Comparison of ENCODE assay signal across 1 cellular context in genomic region chr5:40791715-40792139, GRCh38.
TF ChIP-seq lines count a peak whose summit lies in the region.

No MANE protein-coding gene starts in this region.

TF ChIP-seq in SK-N-SH, 30 proteins besides CTCF, POLR2A, EP300 and RAD21 (continued from another document):
- TF ChIP-seq, protein P1, sequence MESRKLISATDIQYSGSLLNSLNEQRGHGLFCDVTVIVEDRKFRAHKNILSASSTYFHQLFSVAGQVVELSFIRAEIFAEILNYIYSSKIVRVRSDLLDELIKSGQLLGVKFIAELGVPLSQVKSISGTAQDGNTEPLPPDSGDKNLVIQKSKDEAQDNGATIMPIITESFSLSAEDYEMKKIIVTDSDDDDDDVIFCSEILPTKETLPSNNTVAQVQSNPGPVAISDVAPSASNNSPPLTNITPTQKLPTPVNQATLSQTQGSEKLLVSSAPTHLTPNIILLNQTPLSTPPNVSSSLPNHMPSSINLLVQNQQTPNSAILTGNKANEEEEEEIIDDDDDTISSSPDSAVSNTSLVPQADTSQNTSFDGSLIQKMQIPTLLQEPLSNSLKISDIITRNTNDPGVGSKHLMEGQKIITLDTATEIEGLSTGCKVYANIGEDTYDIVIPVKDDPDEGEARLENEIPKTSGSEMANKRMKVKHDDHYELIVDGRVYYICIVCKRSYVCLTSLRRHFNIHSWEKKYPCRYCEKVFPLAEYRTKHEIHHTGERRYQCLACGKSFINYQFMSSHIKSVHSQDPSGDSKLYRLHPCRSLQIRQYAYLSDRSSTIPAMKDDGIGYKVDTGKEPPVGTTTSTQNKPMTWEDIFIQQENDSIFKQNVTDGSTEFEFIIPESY (IDR thresholded peaks at IDR 0.05; ENCODE audit: borderline replicate concordance, low read depth), result no peak
- TF ChIP-seq RXRA (IDR thresholded peaks at IDR 0.05; ENCODE audit: borderline replicate concordance, low read depth), result no peak
- no peak for TF ChIP-seq MEF2A (IDR thresholded peaks at IDR 0.05; ENCODE audit: borderline replicate concordance, low read depth)
- TF ChIP-seq POLR2AphosphoS5 (IDR thresholded peaks at IDR 0.05; ENCODE audit: low read depth, low read length), result no peak
- no peak for TF ChIP-seq ELF1 (IDR thresholded peaks at IDR 0.05)
- TF ChIP-seq NRF1 (IDR thresholded peaks at IDR 0.05; ENCODE audit: low read depth, low read length), result no peak
- TF ChIP-seq USF2 (IDR thresholded peaks at IDR 0.05; ENCODE audit: borderline replicate concordance, low read depth, low read length), result no peak
- TF ChIP-seq FOXJ3 (CRISPR knock-in tag; IDR thresholded peaks at IDR 0.05), result no peak
- TF ChIP-seq CHD2 (IDR thresholded peaks at IDR 0.05; ENCODE audit: low read length, partially characterized antibody), result no peak
- no peak for TF ChIP-seq SIN3A (IDR thresholded peaks at IDR 0.05; ENCODE audit: borderline replicate concordance, low read depth, low read length)
- TF ChIP-seq, protein P2, sequence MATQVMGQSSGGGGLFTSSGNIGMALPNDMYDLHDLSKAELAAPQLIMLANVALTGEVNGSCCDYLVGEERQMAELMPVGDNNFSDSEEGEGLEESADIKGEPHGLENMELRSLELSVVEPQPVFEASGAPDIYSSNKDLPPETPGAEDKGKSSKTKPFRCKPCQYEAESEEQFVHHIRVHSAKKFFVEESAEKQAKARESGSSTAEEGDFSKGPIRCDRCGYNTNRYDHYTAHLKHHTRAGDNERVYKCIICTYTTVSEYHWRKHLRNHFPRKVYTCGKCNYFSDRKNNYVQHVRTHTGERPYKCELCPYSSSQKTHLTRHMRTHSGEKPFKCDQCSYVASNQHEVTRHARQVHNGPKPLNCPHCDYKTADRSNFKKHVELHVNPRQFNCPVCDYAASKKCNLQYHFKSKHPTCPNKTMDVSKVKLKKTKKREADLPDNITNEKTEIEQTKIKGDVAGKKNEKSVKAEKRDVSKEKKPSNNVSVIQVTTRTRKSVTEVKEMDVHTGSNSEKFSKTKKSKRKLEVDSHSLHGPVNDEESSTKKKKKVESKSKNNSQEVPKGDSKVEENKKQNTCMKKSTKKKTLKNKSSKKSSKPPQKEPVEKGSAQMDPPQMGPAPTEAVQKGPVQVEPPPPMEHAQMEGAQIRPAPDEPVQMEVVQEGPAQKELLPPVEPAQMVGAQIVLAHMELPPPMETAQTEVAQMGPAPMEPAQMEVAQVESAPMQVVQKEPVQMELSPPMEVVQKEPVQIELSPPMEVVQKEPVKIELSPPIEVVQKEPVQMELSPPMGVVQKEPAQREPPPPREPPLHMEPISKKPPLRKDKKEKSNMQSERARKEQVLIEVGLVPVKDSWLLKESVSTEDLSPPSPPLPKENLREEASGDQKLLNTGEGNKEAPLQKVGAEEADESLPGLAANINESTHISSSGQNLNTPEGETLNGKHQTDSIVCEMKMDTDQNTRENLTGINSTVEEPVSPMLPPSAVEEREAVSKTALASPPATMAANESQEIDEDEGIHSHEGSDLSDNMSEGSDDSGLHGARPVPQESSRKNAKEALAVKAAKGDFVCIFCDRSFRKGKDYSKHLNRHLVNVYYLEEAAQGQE (IDR thresholded peaks at IDR 0.05; ENCODE audit: low read depth, low read length), result no peak
